Comparison of ENCODE assay signal across 8 cellular contexts in genomic region chr16:16202400-16203143, GRCh38. TPM values are rescaled to one million over a fixed set of nuclear protein-coding genes. Genes with fewer than 3 reads are reported as not detected.
DNase-seq lines count a peak whose midpoint lies in the region; ATAC-seq and TF ChIP-seq lines count a peak whose summit lies in the region.
"Not testable (repeated sequence)": the region's sequence is repeated elsewhere in the genome, so short reads cannot be mapped to it uniquely, and the experiment has no call there.

No MANE protein-coding gene starts in this region.

- not testable (repeated sequence) for H3F3A ChIP-seq in SK-N-SH (replicated peaks; ENCODE audit: insufficient read depth)

- not testable (repeated sequence) for H3K79me2 ChIP-seq in SK-N-SH (ENCODE audit: insufficient read depth); mesendoderm (ENCODE audit: control insufficient read depth, insufficient read depth, low read length)

- H2BK15ac ChIP-seq in mesendoderm (replicated peaks; ENCODE audit: low read depth): not testable (repeated sequence)

- CTCF ChIA-PET in SK-N-SH (lab: Yijun Ruan, JAX): not testable (repeated sequence)

- not testable (repeated sequence) for H4K20me1 ChIP-seq in SK-N-SH (ENCODE audit: insufficient read depth)

- ATAC-seq in activated T-helper 17 cell treated with anti-CD3 and anti-CD28 coated beads, Interleukin-2, amount 50 U/mL, for 72 hours (replicated peaks): peak; percentile 57

- in situ Hi-C loops in Caki2 (cut with HindIII; ENCODE audit: low pct_unique_long_range_greater_than_20kb, low sequenced_read_pairs): not testable (repeated sequence)

- H3K9ac ChIP-seq in SK-N-SH; mesendoderm (ENCODE audit: low read length): not testable (repeated sequence)

- not testable (repeated sequence) for H3K9me2 ChIP-seq in SK-N-SH

- not testable (repeated sequence) for H4K8ac ChIP-seq in mesendoderm (ENCODE audit: low read depth, low read length)

- H3K36me3 Mint-ChIP-seq in activated T-helper 17 cell treated with anti-CD3 and anti-CD28 coated beads, Interleukin-2, amount 50 U/mL, for 72 hours (ENCODE audit: low read depth): not testable (repeated sequence)

- not testable (repeated sequence) for H3K36me3 ChIP-seq in SK-N-SH (replicated peaks in 1 of 2; ENCODE audit: control insufficient read depth in 1 of 2, insufficient read depth in 2 of 2, low read length in 1 of 2); mesendoderm (ENCODE audit: control insufficient read depth, insufficient read depth, low read length)

- not testable (repeated sequence) for H3K4me1 Mint-ChIP-seq in activated T-helper 17 cell treated with anti-CD3 and anti-CD28 coated beads, Interleukin-2, amount 50 U/mL, for 72 hours

- not testable (repeated sequence) for H3K4me3 Mint-ChIP-seq in activated T-helper 17 cell treated with anti-CD3 and anti-CD28 coated beads, Interleukin-2, amount 50 U/mL, for 72 hours

- H2AK5ac ChIP-seq in mesendoderm (ENCODE audit: low read length): not testable (repeated sequence)

- not testable (repeated sequence) for TF ChIP-seq EP300 in SK-N-SH (IDR thresholded peaks at IDR 0.05; ENCODE audit: borderline replicate concordance in 1 of 2, low read depth in 1 of 2, low read length in 1 of 2)

- H3K79me1 ChIP-seq in mesendoderm (ENCODE audit: low read length): not testable (repeated sequence)

- DNase-seq in Caki2 (ENCODE audit: low read depth): peak; percentile 41
- peak; percentile 28 for DNase-seq in HK-2 (ENCODE audit: unreplicated experiment)
- DNase-seq in NCI-H2196 (lab: John Stamatoyannopoulos, UW; ENCODE audit: unreplicated experiment): peak; percentile 39
- not testable (repeated sequence) for DNase-seq in SK-N-SH
- peak; percentile 72 for DNase-seq in fibroblast of mammary gland (ENCODE audit: low read depth)
- DNase-seq in mesendoderm: peak; percentile 83
- peak; percentile 23 to 31 for DNase-seq in stimulated activated CD8-positive, alpha-beta memory T cell treated with anti-CD3 and anti-CD28 coated beads, Interleukin-2, amount 100 ng/mL, for 48 hours (ENCODE audit: low read depth in 2 of 2)

- H3K4me3 ChIP-seq in SK-N-SH (ENCODE audit: low read depth in 2 of 2, low read length in 1 of 2); fibroblast of mammary gland (ENCODE audit: control insufficient read depth, low read depth, low read length); mesendoderm (ENCODE audit: low read length): not testable (repeated sequence)

- not testable (repeated sequence) for H3K9me3 Mint-ChIP-seq in activated T-helper 17 cell treated with anti-CD3 and anti-CD28 coated beads, Interleukin-2, amount 50 U/mL, for 72 hours

- POLR2A ChIA-PET in SK-N-SH (lab: Yijun Ruan, JAX): not testable (repeated sequence)

- H2BK120ac ChIP-seq in mesendoderm (ENCODE audit: low read depth, low read length): not testable (repeated sequence)

- H3K9me3 ChIP-seq in SK-N-SH: not testable (repeated sequence)

- H3K4me1 ChIP-seq in SK-N-SH (ENCODE audit: control insufficient read depth in 1 of 2, insufficient read depth in 2 of 2, low read depth in 1 of 2, low read length in 1 of 2); mesendoderm (ENCODE audit: control insufficient read depth, low read depth, low read length): not testable (repeated sequence)

- not testable (repeated sequence) for H3K56ac ChIP-seq in mesendoderm (ENCODE audit: low read length)

- not testable (repeated sequence) for H3K27ac Mint-ChIP-seq in activated T-helper 17 cell treated with anti-CD3 and anti-CD28 coated beads, Interleukin-2, amount 50 U/mL, for 72 hours

- H3K27ac ChIP-seq in SK-N-SH (ENCODE audit: low read depth in 2 of 2, low read length in 1 of 2); mesendoderm (ENCODE audit: low read depth, low read length): not testable (repeated sequence)

- H2BK5ac ChIP-seq in mesendoderm (ENCODE audit: low read length): not testable (repeated sequence)

- TF ChIP-seq RAD21 in SK-N-SH (IDR thresholded peaks at IDR 0.05; ENCODE audit: low read length): peak; percentile 36

- TF ChIP-seq CTCF in SK-N-SH (IDR thresholded peaks at IDR 0.05) (peak; percentile 55), fibroblast of mammary gland (conservative IDR thresholded peaks at IDR 0.05; ENCODE audit: control insufficient read depth, insufficient read depth, low read depth, low read length) (peak; percentile 29)

- not testable (repeated sequence) for H3K23ac ChIP-seq in mesendoderm (ENCODE audit: low read length)

- not testable (repeated sequence) for H4K5ac ChIP-seq in mesendoderm (ENCODE audit: low read length)

- H3K4ac ChIP-seq in mesendoderm (ENCODE audit: low read depth, low read length): not testable (repeated sequence)

- H2AFZ ChIP-seq in SK-N-SH (ENCODE audit: low read depth): not testable (repeated sequence)

- not testable (repeated sequence) for H3K27me3 ChIP-seq in SK-N-SH (ENCODE audit: insufficient read depth); mesendoderm (ENCODE audit: insufficient read depth, low read length, poor library complexity)

- not testable (repeated sequence) for H3K4me2 ChIP-seq in SK-N-SH; mesendoderm (ENCODE audit: low read length)

- H3K27me3 Mint-ChIP-seq in activated T-helper 17 cell treated with anti-CD3 and anti-CD28 coated beads, Interleukin-2, amount 50 U/mL, for 72 hours: not testable (repeated sequence)

- H3K18ac ChIP-seq in mesendoderm (ENCODE audit: low read length): not testable (repeated sequence)

- WGBS in SK-N-SH (ENCODE audit: low lambda C conversion rate): 35% methylated on average over 2 of the region's 4 CpGs
- WGBS in mesendoderm (ENCODE audit: extremely low coverage, insufficient coverage, low lambda C conversion rate): no CpG with 5 or more reads among the region's 4 CpGs

RNA-seq across cellular contexts. Expression of gene ABCC6, which starts 20.7 kb away (rescaled TPM):
- 0.03 TPM in 1 of 2 replicates, not detected in the other for total RNA-seq in Caki2 (2014; rRNA removed; shearing (Covaris generic); ENCODE audit: low replicate concordance)
- polyA plus RNA-seq in SK-N-SH (2012; rRNA removed): 0.23 and 0.71 TPM in 2 replicates
- 0.37 and 0.53 TPM in 2 replicates for polyA plus RNA-seq in SK-N-SH (2012; cell fraction: cytosol; rRNA removed)
- polyA plus RNA-seq in SK-N-SH (2012; cell fraction: nucleus; rRNA removed): 0.26 and 0.31 TPM in 2 replicates
- under 1 TPM in 1 of 2 donors, not detected in 1; 0.24 TPM for total RNA-seq in activated T-helper 17 cell treated with anti-CD3 and anti-CD28 coated beads, Interleukin-2, amount 50 U/mL, for 72 hours
- polyA plus RNA-seq in mesendoderm (2013, experiment 1 of 2): 0.53 TPM
- 0.53 TPM for polyA plus RNA-seq in mesendoderm (2013, experiment 2 of 2)

RNA-seq across cellular contexts. Expression of gene NOMO3, which starts 29.8 kb away (rescaled TPM):
- total RNA-seq in Caki2 (2014; rRNA removed; shearing (Covaris generic); ENCODE audit: low replicate concordance): 51.8 and 66.5 TPM in 2 replicates
- polyA plus RNA-seq in SK-N-SH (2012; rRNA removed): 35.5 and 41.1 TPM in 2 replicates
- polyA plus RNA-seq in SK-N-SH (2012; cell fraction: cytosol; rRNA removed): 44.7 and 45.7 TPM in 2 replicates
- 70.0 and 77.0 TPM in 2 replicates for polyA plus RNA-seq in SK-N-SH (2012; cell fraction: nucleus; rRNA removed)
- 10 to 100 TPM; 22.7 to 41.0 TPM for total RNA-seq in activated T-helper 17 cell treated with anti-CD3 and anti-CD28 coated beads, Interleukin-2, amount 50 U/mL, for 72 hours
- polyA plus RNA-seq in mesendoderm (2013, experiment 1 of 2): 33.4 TPM
- 38.4 TPM for polyA plus RNA-seq in mesendoderm (2013, experiment 2 of 2)
